In genomic region chr6:118893095-118893881, GRCh38 we compare ENCODE assay signal across 1 cellular context.
TF ChIP-seq lines count a peak whose summit lies in the region.

No MANE protein-coding gene starts in this region.

TF ChIP-seq in HepG2, 621 proteins besides CTCF, POLR2A, EP300 and RAD21 (continued from another document and continues in another):
- TF ChIP-seq HNRNPK (IDR thresholded peaks at IDR 0.05; ENCODE audit: low read depth, low read length, poor library complexity, severe bottlenecking), result no peak
- TF ChIP-seq ZNF136 (CRISPR knock-in tag; IDR thresholded peaks at IDR 0.05; ENCODE audit: low read depth), result no peak; the same call in none of the 2 replicates
- no peak for TF ChIP-seq TAF1 (CRISPR knock-in tag; IDR thresholded peaks at IDR 0.05)
- TF ChIP-seq, protein P1, sequence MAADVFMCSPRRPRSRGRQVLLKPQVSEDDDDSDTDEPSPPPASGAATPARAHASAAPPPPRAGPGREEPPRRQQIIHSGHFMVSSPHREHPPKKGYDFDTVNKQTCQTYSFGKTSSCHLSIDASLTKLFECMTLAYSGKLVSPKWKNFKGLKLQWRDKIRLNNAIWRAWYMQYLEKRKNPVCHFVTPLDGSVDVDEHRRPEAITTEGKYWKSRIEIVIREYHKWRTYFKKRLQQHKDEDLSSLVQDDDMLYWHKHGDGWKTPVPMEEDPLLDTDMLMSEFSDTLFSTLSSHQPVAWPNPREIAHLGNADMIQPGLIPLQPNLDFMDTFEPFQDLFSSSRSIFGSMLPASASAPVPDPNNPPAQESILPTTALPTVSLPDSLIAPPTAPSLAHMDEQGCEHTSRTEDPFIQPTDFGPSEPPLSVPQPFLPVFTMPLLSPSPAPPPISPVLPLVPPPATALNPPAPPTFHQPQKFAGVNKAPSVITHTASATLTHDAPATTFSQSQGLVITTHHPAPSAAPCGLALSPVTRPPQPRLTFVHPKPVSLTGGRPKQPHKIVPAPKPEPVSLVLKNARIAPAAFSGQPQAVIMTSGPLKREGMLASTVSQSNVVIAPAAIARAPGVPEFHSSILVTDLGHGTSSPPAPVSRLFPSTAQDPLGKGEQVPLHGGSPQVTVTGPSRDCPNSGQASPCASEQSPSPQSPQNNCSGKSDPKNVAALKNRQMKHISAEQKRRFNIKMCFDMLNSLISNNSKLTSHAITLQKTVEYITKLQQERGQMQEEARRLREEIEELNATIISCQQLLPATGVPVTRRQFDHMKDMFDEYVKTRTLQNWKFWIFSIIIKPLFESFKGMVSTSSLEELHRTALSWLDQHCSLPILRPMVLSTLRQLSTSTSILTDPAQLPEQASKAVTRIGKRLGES (CRISPR knock-in tag; IDR thresholded peaks at IDR 0.05; ENCODE audit: borderline replicate concordance), result no peak
- TF ChIP-seq ZNF674 (CRISPR knock-in tag; IDR thresholded peaks at IDR 0.05; ENCODE audit: low read depth), result no peak
- no peak for TF ChIP-seq ZNF331 (CRISPR knock-in tag; IDR thresholded peaks at IDR 0.05)
- no peak for TF ChIP-seq NFE2L2 (IDR thresholded peaks at IDR 0.05; ENCODE audit: low read length)
- no peak for TF ChIP-seq DMAP1 (CRISPR knock-in tag; IDR thresholded peaks at IDR 0.05)
- TF ChIP-seq KDM5B (CRISPR knock-in tag; IDR thresholded peaks at IDR 0.05; ENCODE audit: borderline replicate concordance), result no peak
- TF ChIP-seq ZNF547 (CRISPR knock-in tag; IDR thresholded peaks at IDR 0.05), result no peak
- TF ChIP-seq HMG20B (CRISPR knock-in tag; conservative IDR thresholded peaks at IDR 0.05), result 0 out of 2 replicates have a peak, but pooled peaks have one; percentile 15
- no peak for TF ChIP-seq MYC (CRISPR knock-in tag; IDR thresholded peaks at IDR 0.05; ENCODE audit: borderline replicate concordance)
- TF ChIP-seq ZNF75D (CRISPR knock-in tag; IDR thresholded peaks at IDR 0.05; ENCODE audit: borderline replicate concordance), result 0 out of 2 replicates have a peak, but pooled peaks have one; percentile 42
- TF ChIP-seq PHB2 (IDR thresholded peaks at IDR 0.05; ENCODE audit: partially characterized antibody), result no peak
- TF ChIP-seq ZNF619 (CRISPR knock-in tag; IDR thresholded peaks at IDR 0.05), result no peak
- TF ChIP-seq, protein P2, sequence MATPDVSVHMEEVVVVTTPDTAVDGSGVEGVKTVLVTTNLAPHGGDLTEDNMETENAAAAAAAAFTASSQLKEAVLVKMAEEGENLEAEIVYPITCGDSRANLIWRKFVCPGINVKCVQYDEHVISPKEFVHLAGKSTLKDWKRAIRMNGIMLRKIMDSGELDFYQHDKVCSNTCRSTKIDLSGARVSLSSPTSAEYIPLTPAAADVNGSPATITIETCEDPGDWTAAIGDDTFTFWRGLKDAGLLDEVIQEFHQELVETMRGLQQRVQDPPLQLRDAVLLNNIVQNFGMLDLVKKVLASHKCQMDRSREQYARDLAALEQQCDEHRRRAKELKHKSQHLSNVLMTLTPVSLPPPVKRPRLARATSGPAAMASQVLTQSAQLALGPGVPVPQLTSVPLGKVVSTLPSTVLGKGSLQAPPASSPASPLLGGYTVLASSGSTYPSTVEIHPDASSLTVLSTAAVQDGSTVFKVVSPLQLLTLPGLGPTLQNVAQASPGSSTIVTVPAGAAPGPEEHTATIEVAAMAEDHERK (CRISPR knock-in tag; IDR thresholded peaks at IDR 0.05; ENCODE audit: low read depth), result no peak
- TF ChIP-seq KAT8 (CRISPR knock-in tag; IDR thresholded peaks at IDR 0.05), result no peak
- no peak for TF ChIP-seq ZBTB49 (CRISPR knock-in tag; IDR thresholded peaks at IDR 0.05; ENCODE audit: borderline replicate concordance)
- TF ChIP-seq ZNF672 (CRISPR knock-in tag; IDR thresholded peaks at IDR 0.05), result no peak
- TF ChIP-seq ZNF318 (CRISPR knock-in tag; IDR thresholded peaks at IDR 0.05), result no peak
- TF ChIP-seq HIVEP1 (CRISPR knock-in tag; IDR thresholded peaks at IDR 0.05), result no peak
- no peak for TF ChIP-seq GATAD1 (CRISPR knock-in tag; IDR thresholded peaks at IDR 0.05)
- no peak for TF ChIP-seq MIXL1 (CRISPR knock-in tag; IDR thresholded peaks at IDR 0.05)
- TF ChIP-seq SP5 (CRISPR knock-in tag; IDR thresholded peaks at IDR 0.05; ENCODE audit: borderline replicate concordance, low read depth), result no peak
- TF ChIP-seq ZNF3 (CRISPR knock-in tag; IDR thresholded peaks at IDR 0.05), result 0 out of 2 replicates have a peak, but pooled peaks have one; percentile 9
- TF ChIP-seq PRMT3 (CRISPR knock-in tag; IDR thresholded peaks at IDR 0.05; ENCODE audit: borderline replicate concordance, low read depth), result no peak
- no peak for TF ChIP-seq KDM1A (CRISPR knock-in tag; IDR thresholded peaks at IDR 0.05)
- TF ChIP-seq NFKB2 (CRISPR knock-in tag; IDR thresholded peaks at IDR 0.05; ENCODE audit: borderline replicate concordance), result no peak
- no peak for TF ChIP-seq ZNF556 (CRISPR knock-in tag; IDR thresholded peaks at IDR 0.05; ENCODE audit: borderline replicate concordance)
- no peak for TF ChIP-seq ZNF496 (CRISPR knock-in tag; IDR thresholded peaks at IDR 0.05; ENCODE audit: insufficient replicate concordance)
- TF ChIP-seq KMT2A (CRISPR knock-in tag; IDR thresholded peaks at IDR 0.05), result no peak
- TF ChIP-seq EED (CRISPR knock-in tag; IDR thresholded peaks at IDR 0.05), result no peak
- TF ChIP-seq STAT6 (CRISPR knock-in tag; IDR thresholded peaks at IDR 0.05; ENCODE audit: borderline replicate concordance), result peak; percentile 41; the same call in 1 of the 2 replicates
- no peak for TF ChIP-seq HNRNPLL (IDR thresholded peaks at IDR 0.05; ENCODE audit: low read depth, low read length, poor library complexity, severe bottlenecking)
- TF ChIP-seq HMGA1 (CRISPR knock-in tag; conservative IDR thresholded peaks at IDR 0.05), result no peak
- TF ChIP-seq CSRNP1 (CRISPR knock-in tag; IDR thresholded peaks at IDR 0.05), result no peak
- TF ChIP-seq ZNF652 (CRISPR knock-in tag; IDR thresholded peaks at IDR 0.05; ENCODE audit: borderline replicate concordance, low read depth), result no peak
- TF ChIP-seq ZNF572 (CRISPR knock-in tag; IDR thresholded peaks at IDR 0.05), result no peak
- TF ChIP-seq HNRNPUL1 (IDR thresholded peaks at IDR 0.05; ENCODE audit: low read depth, low read length), result no peak
- peak; percentile 6; the same call in 1 of the 2 replicates for TF ChIP-seq MIER3 (CRISPR knock-in tag; IDR thresholded peaks at IDR 0.05; ENCODE audit: borderline replicate concordance)
